8 cellular contexts compared by ENCODE assay signal in genomic region chr14:68787235-68787727, GRCh38. TPM values are rescaled to one million over a fixed set of nuclear protein-coding genes. Genes with fewer than 3 reads are reported as not detected.
A peak's percentile ranks its signal among the peaks of the same experiment; 100 is the strongest.
DNase-seq lines count a peak whose midpoint lies in the region; ATAC-seq and TF ChIP-seq lines count a peak whose summit lies in the region.

No MANE protein-coding gene starts in this region.

- DNase-seq in AG04450 (ENCODE audit: low read depth, low spot score) (no peak), Peyer's patch (peak in 2 of 3 donors; percentile 47 to 70), mucosa of gallbladder (ENCODE audit: low spot score) (peak; percentile 49), vagina (ENCODE audit: extremely low spot score in 2 of 2) (peak; percentile 91 to 95), GF-D8 (lab: John Stamatoyannopoulos, UW) (no peak), GOT3 (lab: John Stamatoyannopoulos, UW) (no peak)
- peak in 1 of 2 donors; percentile 33 for DNase-seq in central memory CD8-positive, alpha-beta T cell (ENCODE audit: low spot score in 2 of 2)

- H3K27ac ChIP-seq in AG04450 (ENCODE audit: low read depth, low read length), result peak overlapping the region; percentile 73
- peak overlapping the region; percentile 65 to 100 (median 98) for H3K27ac ChIP-seq in Peyer's patch
- peak overlapping the region; percentile 85 for H3K27ac ChIP-seq in vagina

- no peak for ATAC-seq in central memory CD8-positive, alpha-beta T cell (replicated peaks; ENCODE audit: extremely low read depth, poor library complexity, severe bottlenecking)
- ATAC-seq in GM21737 (IDR thresholded peaks at IDR 0.05; ENCODE audit: unreplicated experiment), result no peak

- H3K36me3 Mint-ChIP-seq in central memory CD8-positive, alpha-beta T cell (ENCODE audit: insufficient read depth), result peaks cover 54% of the 10 kb centered on the region

- TF ChIP-seq POLR2A in Peyer's patch (IDR thresholded peaks at IDR 0.05) (no peak), vagina (IDR thresholded peaks at IDR 0.05) (no peak)

- H3K27me3 Mint-ChIP-seq in central memory CD8-positive, alpha-beta T cell, result no peaks in the 10 kb centered on the region

- CTCF ChIA-PET in AG04450 (lab: Charles Lee), result interaction anchor here (0.7 to 3.3 kb wide), 6 partner anchors 98 to 903 kb away, joined by 3 to 29 read pairs (median 4); no protein-coding TSS in a partner anchor

- H3K4me3 Mint-ChIP-seq in central memory CD8-positive, alpha-beta T cell, result peak overlapping the region; percentile 94

- H3K27me3 ChIP-seq in AG04450 (ENCODE audit: control insufficient read depth, insufficient read depth, low read length), result no peaks in the 10 kb centered on the region
- no peaks in the 10 kb centered on the region for H3K27me3 ChIP-seq in Peyer's patch
- no peaks in the 10 kb centered on the region for H3K27me3 ChIP-seq in vagina

- peak overlapping the region; percentile 95 for H3K27ac Mint-ChIP-seq in central memory CD8-positive, alpha-beta T cell (ENCODE audit: low read depth)

- H3K4me1 Mint-ChIP-seq in central memory CD8-positive, alpha-beta T cell, result peaks cover 80% of the 10 kb centered on the region

- POLR2A ChIA-PET in AG04450 (lab: Yijun Ruan, JAX), result interaction anchor here (0.6 to 1.4 kb wide), 3 partner anchors 27 to 105 kb away, joined by 3 read pairs; no protein-coding TSS in a partner anchor

- peaks cover 5% of the 10 kb centered on the region; the same call in 1 of the 2 replicates for H3K9me3 ChIP-seq in AG04450 (ENCODE audit: control insufficient read depth, insufficient read depth, low read length)
- no peaks in the 10 kb centered on the region for H3K9me3 ChIP-seq in Peyer's patch
- no peaks in the 10 kb centered on the region for H3K9me3 ChIP-seq in vagina

- H3K9me3 Mint-ChIP-seq in central memory CD8-positive, alpha-beta T cell, result no peaks in the 10 kb centered on the region

- no peak for TF ChIP-seq CTCF in AG04450 (IDR thresholded peaks at IDR 0.05; ENCODE audit: low read depth, low read length)
- no peak for TF ChIP-seq CTCF in Peyer's patch (IDR thresholded peaks at IDR 0.05)
- TF ChIP-seq CTCF in vagina (IDR thresholded peaks at IDR 0.05), result no peak

- H3K36me3 ChIP-seq in Peyer's patch (peaks cover 0 to 29% (median 3%) of the 10 kb centered on the region in 3 donors), vagina (peaks cover 0 to 45% of the 10 kb centered on the region in 2 donors)

- H3K4me3 ChIP-seq in AG04450 (ENCODE audit: low read depth, low read length), result peak overlapping the region; percentile 36
- H3K4me3 ChIP-seq in Peyer's patch, result peak overlapping the region in 2 of 4 donors; percentile 4 to 10
- peak overlapping the region; percentile 0 to 17 for H3K4me3 ChIP-seq in vagina

- peaks cover 0 to 45% (median 22%) of the 10 kb centered on the region in 4 donors for H3K4me1 ChIP-seq in Peyer's patch
- H3K4me1 ChIP-seq in vagina, result peaks cover 52% of the 10 kb centered on the region

- intact Hi-C loops in vagina (cut with DNase I), result no loop called here

RNA-seq across cellular contexts. Expression of gene ZFP36L1, which starts 5.6 kb away (rescaled TPM):
- polyA plus RNA-seq in AG04450 (2011; rRNA removed), result 54.4 and 61.5 TPM in 2 replicates
- 38.4 and 48.0 TPM in 2 replicates for polyA minus RNA-seq in AG04450 (2011; rRNA and poly(A)+ RNA removed)
- total RNA-seq in Peyer's patch, result 100 to 1,000 TPM in 3 of 4 donors, 10 to 100 TPM in 1; 78.8 to 321 (median 195) TPM
- 398 TPM for total RNA-seq in mucosa of gallbladder
- total RNA-seq in vagina, result 1,405 TPM

Comparison
In these comparisons a context has a peak if more than half of its experiments do, and no peak if none do; other contexts are left out.
1. DNase-seq: peak in Peyer's patch (2 of 3), mucosa of gallbladder (single experiment) and vagina (2 of 2); none in AG04450 (single experiment), GF-D8 (single experiment) and GOT3 (single experiment).
2. Peak in every context shown above with its lines, with median percentiles within 50 percentile points of each other: H3K27ac ChIP-seq.